11 cellular contexts compared by ENCODE assay signal in the genomic region with DNA sequence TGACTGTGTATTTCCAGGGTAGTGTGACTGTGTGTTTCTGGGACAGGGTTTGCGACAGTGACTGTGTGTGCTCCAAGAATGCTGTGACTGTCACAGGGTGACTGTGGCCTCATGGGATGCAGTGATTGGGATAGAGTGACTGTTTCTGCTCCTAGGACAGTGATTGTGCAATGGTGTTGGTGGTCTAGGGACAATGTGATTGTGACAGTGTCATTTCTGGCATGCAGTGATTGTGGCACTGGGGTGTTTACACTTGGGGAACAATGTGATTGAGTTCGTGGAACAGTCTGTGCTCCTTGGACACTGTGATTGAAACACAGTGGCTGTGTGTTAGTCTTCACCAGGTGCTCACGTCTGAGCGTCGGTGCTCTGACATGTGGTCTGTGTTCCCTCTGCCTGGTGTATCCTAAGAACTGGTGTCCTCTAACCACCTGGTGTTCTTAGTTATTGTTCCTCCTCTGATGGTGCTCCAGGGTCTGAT. TPM values are rescaled to one million over a fixed set of nuclear protein-coding genes. Genes with fewer than 3 reads are reported as not detected.
DNase-seq lines count a peak whose midpoint lies in the region; ATAC-seq and TF ChIP-seq lines count a peak whose summit lies in the region.
"Had no signal": no experiment of that assay in that cellular context is flagged by ENCODE, and none has a peak within 500 bp of the region (broad histone marks: within the 10 kb centered on the region; RNA-seq: fewer than 3 reads in every experiment).

No MANE protein-coding gene starts in this region.

- H3K4me3 Mint-ChIP-seq in CD4-positive, alpha-beta memory T cell, result peak overlapping the region in 5 of 8 donors; percentile 5 to 76 (median 39)
- peak overlapping the region; percentile 64 to 67 for H3K4me3 Mint-ChIP-seq in effector memory CD8-positive, alpha-beta T cell

- H3K27me3 Mint-ChIP-seq in CD4-positive, alpha-beta memory T cell, result peaks cover 38 to 52% of the 10 kb centered on the region in 2 donors
- H3K27me3 Mint-ChIP-seq in effector memory CD8-positive, alpha-beta T cell, result peaks cover 33 to 48% of the 10 kb centered on the region in 2 donors

- H2AFZ ChIP-seq in OCI-LY7 (ENCODE audit: low read length) (no peak overlapping the region), mammary epithelial cell (ENCODE audit: low read depth, low read length) (no peak overlapping the region)

- H3K4me3 ChIP-seq in CD4-positive, alpha-beta memory T cell (ENCODE audit: low read length in 2 of 2), result no peak overlapping the region
- H3K4me3 ChIP-seq in OCI-LY7 (ENCODE audit: low read depth, low read length, poor library complexity, severe bottlenecking) (peak overlapping the region; percentile 76), mammary epithelial cell (replicated peaks in 1 of 3; ENCODE audit: insufficient read depth in 1 of 3, low read depth in 2 of 3, low read length in 3 of 3) (no peak overlapping the region)
- H3K4me3 ChIP-seq: left lung had no signal

- H3K27ac Mint-ChIP-seq in CD4-positive, alpha-beta memory T cell, result peak overlapping the region in 4 of 7 donors; percentile 68 to 99 (median 86)
- peak overlapping the region; percentile 15 to 53 for H3K27ac Mint-ChIP-seq in effector memory CD8-positive, alpha-beta T cell

- no peak overlapping the region for H3K9ac ChIP-seq in mammary epithelial cell (ENCODE audit: insufficient read depth, low read length)

- H3K79me2 ChIP-seq in OCI-LY7 (ENCODE audit: insufficient read depth, low read depth, low read length) (peaks cover 86% of the 10 kb centered on the region), mammary epithelial cell (ENCODE audit: insufficient read depth, low read length) (no peaks in the 10 kb centered on the region)

- H3K27ac ChIP-seq in CD4-positive, alpha-beta memory T cell (ENCODE audit: low read depth, low read length), result no peak overlapping the region
- H3K27ac ChIP-seq in OCI-LY7 (ENCODE audit: low read depth, low read length, poor library complexity, severe bottlenecking), result peak overlapping the region; percentile 100
- no peak overlapping the region for H3K27ac ChIP-seq in mammary epithelial cell (ENCODE audit: insufficient read depth, low read depth, low read length)
- H3K27ac ChIP-seq: left lung had no signal

- peaks cover 27 to 71% (median 48%) of the 10 kb centered on the region in 4 donors for H3K4me1 Mint-ChIP-seq in CD4-positive, alpha-beta memory T cell
- H3K4me1 Mint-ChIP-seq in effector memory CD8-positive, alpha-beta T cell (ENCODE audit: low read depth in 2 of 2), result peaks cover 54 to 56% of the 10 kb centered on the region in 2 donors

- H3K36me3 ChIP-seq in CD4-positive, alpha-beta memory T cell (ENCODE audit: insufficient read depth, low read length), result no peaks in the 10 kb centered on the region
- H3K36me3 ChIP-seq in OCI-LY7 (ENCODE audit: insufficient read depth, low read length) (peaks cover 6% of the 10 kb centered on the region; the same call in 1 of the 2 replicates), mammary epithelial cell (ENCODE audit: insufficient read depth, low read length) (no peaks in the 10 kb centered on the region)
- H3K36me3 ChIP-seq: left lung had no signal

- H3K9me3 ChIP-seq in CD4-positive, alpha-beta memory T cell (ENCODE audit: control insufficient read depth in 1 of 2, low read length in 2 of 2), result no peaks in the 10 kb centered on the region
- H3K9me3 ChIP-seq in OCI-LY7 (ENCODE audit: low read length) (no peaks in the 10 kb centered on the region), mammary epithelial cell (replicated peaks; ENCODE audit: insufficient read depth, low read length) (no peaks in the 10 kb centered on the region)
- H3K9me3 ChIP-seq: left lung had no signal

- no peak for ATAC-seq in effector memory CD8-positive, alpha-beta T cell (replicated peaks)
- ATAC-seq: left lung had no signal

- peaks cover 53% of the 10 kb centered on the region for H3K27me3 ChIP-seq in CD4-positive, alpha-beta memory T cell (ENCODE audit: insufficient read depth, low read length)
- H3K27me3 ChIP-seq in mammary epithelial cell (ENCODE audit: insufficient read depth, low read length), result peaks cover 34% of the 10 kb centered on the region

- in situ Hi-C loops in mammary epithelial cell (cut with MboI; ENCODE audit: low sequenced_read_pairs in 2 of 2), result no loop called here

- DNase-seq in 8988T, result peak; percentile 28
- DNase-seq in CD4-positive, alpha-beta memory T cell, result no peak
- peak; percentile 62 for DNase-seq in OCI-LY7 (ENCODE audit: low spot score)
- DNase-seq in effector memory CD8-positive, alpha-beta T cell, result no peak
- DNase-seq in mammary epithelial cell, result no peak
- no peak for DNase-seq in ureter (ENCODE audit: low spot score)
- no peak for DNase-seq in COLO668 (lab: John Stamatoyannopoulos, UW; ENCODE audit: unreplicated experiment)
- DNase-seq in COR-L47 (lab: John Stamatoyannopoulos, UW), result no peak
- DNase-seq: activated CD8-positive, alpha-beta memory T cell treated with anti-CD3 and anti-CD28 coated beads, Interleukin-2, amount 50 U/mL, for 4 hours; KG1; left lung had no signal

- no peaks in the 10 kb centered on the region for H3K9me2 ChIP-seq in OCI-LY7 (ENCODE audit: insufficient read depth, low read length)

- BruUV-seq in OCI-LY7 (replicated peaks; lab: Mats Ljungman, UMichigan) (no TSS peak), mammary epithelial cell (replicated peaks; lab: Mats Ljungman, UMichigan) (no TSS peak)

- H3K4me1 ChIP-seq in CD4-positive, alpha-beta memory T cell (ENCODE audit: insufficient read depth, low read length), result peaks cover 73% of the 10 kb centered on the region
- H3K4me1 ChIP-seq in OCI-LY7 (ENCODE audit: insufficient read depth, low read length, poor library complexity, severe bottlenecking) (peaks cover 63% of the 10 kb centered on the region), mammary epithelial cell (ENCODE audit: insufficient read depth, low read length) (peaks cover 28% of the 10 kb centered on the region)

- H4K20me1 ChIP-seq in OCI-LY7 (ENCODE audit: insufficient read depth, low read length) (peaks cover 13% of the 10 kb centered on the region), mammary epithelial cell (ENCODE audit: insufficient read depth, low read length) (peaks cover 3% of the 10 kb centered on the region)

- intact Hi-C loops in CD4-positive, alpha-beta memory T cell (cut with micrococcal nuclease), result no loop called here
- intact Hi-C loops in OCI-LY7 (cut with micrococcal nuclease; ENCODE audit: unreplicated experiment), result loop anchor here (2.0 kb wide), 1 partner anchor 15 kb away; no protein-coding TSS in a partner anchor
- intact Hi-C loops in mammary epithelial cell (cut with micrococcal nuclease), result no loop called here

- H3K4me2 ChIP-seq in OCI-LY7 (ENCODE audit: low read length), result peak overlapping the region; percentile 84
- H3K4me2 ChIP-seq in mammary epithelial cell (ENCODE audit: insufficient read depth, low read depth, low read length), result no peak overlapping the region

- TF ChIP-seq CTCF in OCI-LY7 (conservative IDR thresholded peaks at IDR 0.05; ENCODE audit: low read length) (no peak), mammary epithelial cell (conservative IDR thresholded peaks at IDR 0.05 in 1 of 2, IDR thresholded peaks at IDR 0.05 in 1 of 2; ENCODE audit: extremely low read depth in 1 of 2, insufficient read depth in 1 of 2, low read depth in 1 of 2, low read length in 2 of 2) (no peak)

- dilution Hi-C loops in mammary epithelial cell (cut with HindIII; ENCODE audit: low sequenced_read_pairs), result no loop called here

- POLR2A ChIA-PET in CD4-positive, alpha-beta memory T cell (lab: Charles Lee; ENCODE audit: partially characterized antibody), result interaction anchor here (1.1 to 26.5 kb wide), 3 partner anchors 8 to 13 kb away, joined by 5 to 470 read pairs (median 6); a partner anchor contains a TSS
- POLR2A ChIA-PET in OCI-LY7 (lab: Charles Lee), result interaction anchor here (0.6 to 1.9 kb wide), 5 partner anchors 10 to 79 kb away, joined by 4 to 6 read pairs (median 4); no protein-coding TSS in a partner anchor

- peaks cover 0 to 4% (median 0%) of the 10 kb centered on the region in 8 donors for H3K9me3 Mint-ChIP-seq in CD4-positive, alpha-beta memory T cell
- H3K9me3 Mint-ChIP-seq in effector memory CD8-positive, alpha-beta T cell, result no peaks in the 10 kb centered on the region

- peaks cover 0 to 4% of the 10 kb centered on the region in 2 donors for H3K36me3 Mint-ChIP-seq in CD4-positive, alpha-beta memory T cell
- peaks cover 51% of the 10 kb centered on the region for H3K36me3 Mint-ChIP-seq in effector memory CD8-positive, alpha-beta T cell (ENCODE audit: insufficient read depth)

- CTCF ChIA-PET in CD4-positive, alpha-beta memory T cell (lab: Charles Lee; ENCODE audit: partially characterized antibody), result interaction anchor here (0.9 to 19.1 kb wide), 4 partner anchors 7 to 33 kb away, joined by 3 to 379 read pairs (median 61); a partner anchor contains a TSS
- CTCF ChIA-PET in OCI-LY7 (lab: Charles Lee; ENCODE audit: unreplicated experiment) (interaction anchor here (0.6 to 1.2 kb wide), 4 partner anchors 11 to 170 kb away, joined by 3 to 7 read pairs (median 4); no protein-coding TSS in a partner anchor), mammary epithelial cell (lab: Charles Lee; ENCODE audit: low non-redundant PET) (interaction anchor here (0.7 kb wide), 1 partner anchor 325 kb away, joined by 3 read pairs; no protein-coding TSS in a partner anchor)

- 35% methylated on average over 5 of the region's 5 CpGs for WGBS in mammary epithelial cell (ENCODE audit: low coverage, missing lambda C conversion rate)

RNA-seq across cellular contexts. Expression of a gene that starts 1.7 kb away (rescaled TPM):
- 1 to 10 TPM; 2.5 to 3.3 TPM for total RNA-seq in CD4-positive, alpha-beta memory T cell
- 1 to 10 TPM in 1 of 2 donors, under 1 TPM in 1; 0.81 to 5.6 TPM for polyA plus RNA-seq in CD4-positive, alpha-beta memory T cell
- 9.4 and 16.4 TPM in 2 replicates for total RNA-seq in OCI-LY7 (2014; rRNA removed; shearing (Covaris generic))
- 42.4 and 45.1 TPM in 2 replicates for total RNA-seq in OCI-LY7 (2022)
- 1 to 10 TPM; 1.3 to 1.5 TPM for total RNA-seq in mammary epithelial cell
- 0.45 TPM for polyA plus RNA-seq in mammary epithelial cell
- 2.4 TPM for polyA minus RNA-seq in mammary epithelial cell
- total RNA-seq in ureter, result 9.4 TPM

RNA-seq across cellular contexts. Expression of a gene that starts 18.7 kb away (rescaled TPM):
- total RNA-seq in CD4-positive, alpha-beta memory T cell, result 100 to 1,000 TPM; 180 to 185 TPM
- 10 to 100 TPM; 51.8 to 87.1 TPM for polyA plus RNA-seq in CD4-positive, alpha-beta memory T cell
- total RNA-seq in OCI-LY7 (2014; rRNA removed; shearing (Covaris generic)), result 332 and 345 TPM in 2 replicates
- total RNA-seq in OCI-LY7 (2022), result 269 and 271 TPM in 2 replicates
- 100 to 1,000 TPM; 114 to 217 TPM for total RNA-seq in mammary epithelial cell
- 348 TPM for polyA plus RNA-seq in mammary epithelial cell
- polyA minus RNA-seq in mammary epithelial cell, result 108 TPM
- 192 TPM for total RNA-seq in ureter

RNA-seq across cellular contexts. Expression of a gene that starts 41.6 kb away (rescaled TPM):
- total RNA-seq in CD4-positive, alpha-beta memory T cell, result 100 to 1,000 TPM; 297 to 314 TPM
- polyA plus RNA-seq in CD4-positive, alpha-beta memory T cell, result 10 to 100 TPM; 33.3 to 77.2 TPM
- 151 and 185 TPM in 2 replicates for total RNA-seq in OCI-LY7 (2014; rRNA removed; shearing (Covaris generic))
- total RNA-seq in OCI-LY7 (2022) (214 and 216 TPM in 2 replicates), mammary epithelial cell (100 to 1,000 TPM in 1 of 2 donors, 10 to 100 TPM in 1; 43.5 to 110 TPM), ureter (142 TPM)
- polyA plus RNA-seq in mammary epithelial cell, result 29.4 TPM
- 100 TPM for polyA minus RNA-seq in mammary epithelial cell

Comparison
In these comparisons a context has a peak if more than half of its experiments do, and no peak if none do; other contexts are left out.
1. DNase-seq: peak in 8988T (single experiment) and OCI-LY7 (single experiment); none in CD4-positive, alpha-beta memory T cell (0 of 5), effector memory CD8-positive, alpha-beta T cell (0 of 3), mammary epithelial cell (single experiment), ureter (single experiment), COLO668 (single experiment) and COR-L47 (single experiment).